ENCODE assay signal across 12 cellular contexts in the genomic region with DNA sequence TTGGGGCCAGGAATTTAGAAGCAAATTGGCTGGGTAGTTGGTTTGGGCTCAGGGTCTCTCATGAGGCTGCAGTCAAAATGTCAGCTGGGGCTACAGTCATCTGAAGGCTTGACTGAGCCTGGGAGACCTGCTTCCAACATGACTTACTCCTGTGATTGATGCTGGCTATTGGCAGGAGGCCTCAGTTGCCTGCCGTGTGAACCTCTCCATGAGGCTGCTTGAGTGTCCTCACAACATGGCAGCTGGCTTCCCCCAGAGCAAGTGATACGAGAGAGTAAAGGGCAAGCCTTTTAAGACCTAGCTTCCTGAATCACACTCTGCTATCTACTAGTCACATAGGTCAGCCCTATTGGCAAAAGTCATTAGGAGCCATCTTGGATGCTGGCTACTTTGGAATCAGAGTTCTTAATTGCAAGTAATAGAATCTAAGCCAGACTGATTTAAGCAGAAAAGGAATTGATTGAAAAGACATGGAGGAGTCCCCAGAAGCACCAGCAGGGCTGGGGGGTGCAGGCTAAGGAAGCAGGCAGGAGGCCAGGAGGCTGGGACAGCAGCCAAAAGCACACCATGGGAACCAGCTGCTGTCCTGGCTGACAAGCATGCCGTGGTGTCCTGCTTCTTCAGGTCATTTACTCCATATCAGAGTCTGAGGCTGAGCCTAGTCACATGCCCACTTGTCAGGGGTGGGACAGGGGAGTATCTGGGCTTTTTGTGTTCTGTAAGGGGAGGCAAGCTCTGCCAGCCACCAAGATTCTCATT. TPM values are rescaled to one million over a fixed set of nuclear protein-coding genes. Genes with fewer than 3 reads are reported as not detected.
A peak's percentile ranks its signal among the peaks of the same experiment; 100 is the strongest.
DNase-seq lines count a peak whose midpoint lies in the region; ATAC-seq and TF ChIP-seq lines count a peak whose summit lies in the region.
"Had no signal": no experiment of that assay in that cellular context is flagged by ENCODE, and none has a peak within 500 bp of the region (broad histone marks: within the 10 kb centered on the region; RNA-seq: fewer than 3 reads in every experiment).

No MANE protein-coding gene starts in this region.

- no peak overlapping the region for H3K27ac Mint-ChIP-seq in nephron progenitor cell
- H3K27ac Mint-ChIP-seq: CD4-positive, CD25-positive, alpha-beta regulatory T cell had no signal

- no peaks in the 10 kb centered on the region for H3K4me1 Mint-ChIP-seq in nephron progenitor cell
- H3K4me1 Mint-ChIP-seq: CD4-positive, CD25-positive, alpha-beta regulatory T cell had no signal

- no peak overlapping the region for H3K4me3 ChIP-seq in astrocyte of the spinal cord (ENCODE audit: low read depth, low read length)
- H3K4me3 ChIP-seq: dorsolateral prefrontal cortex, lower lobe of right lung had no signal

- in situ Hi-C loops in astrocyte of the spinal cord (cut with HindIII; ENCODE audit: low sequenced_read_pairs), result no loop called here

- H3K36me3 Mint-ChIP-seq in nephron progenitor cell (ENCODE audit: low read depth), result no peaks in the 10 kb centered on the region
- H3K36me3 Mint-ChIP-seq: CD4-positive, CD25-positive, alpha-beta regulatory T cell had no signal

- peak; percentile 37 for ATAC-seq in left lobe of liver
- ATAC-seq in GM21619 (IDR thresholded peaks at IDR 0.05; ENCODE audit: unreplicated experiment), result no peak
- no peak for ATAC-seq in GM18861 (IDR thresholded peaks at IDR 0.05; ENCODE audit: unreplicated experiment)
- ATAC-seq: lower lobe of right lung had no signal

- no peak overlapping the region for H3K4me3 Mint-ChIP-seq in nephron progenitor cell
- H3K4me3 Mint-ChIP-seq: CD4-positive, CD25-positive, alpha-beta regulatory T cell had no signal

- no peak for TF ChIP-seq CTCF in astrocyte of the spinal cord (IDR thresholded peaks at IDR 0.05; ENCODE audit: low read depth, low read length)
- TF ChIP-seq CTCF in nephron progenitor cell (IDR thresholded peaks at IDR 0.05), result no peak

- no peaks in the 10 kb centered on the region for H3K27me3 Mint-ChIP-seq in nephron progenitor cell (ENCODE audit: low read depth, poor library complexity)

- DNase-seq in AG08395 (ENCODE audit: low spot score), result peak; percentile 27
- DNase-seq in LHCN-M2 (ENCODE audit: low read depth), result peak; percentile 63
- DNase-seq in astrocyte of the spinal cord (ENCODE audit: low read depth, low spot score), result peak; percentile 39
- DNase-seq in left lobe of liver (ENCODE audit: low spot score), result peak; percentile 46
- DNase-seq in nephron progenitor cell, result no peak
- DNase-seq in SKM-1 (lab: John Stamatoyannopoulos, UW; ENCODE audit: unreplicated experiment), result no peak
- DNase-seq: CD4-positive, CD25-positive, alpha-beta regulatory T cell; lower lobe of right lung; NCI-H510A treated with DMSO at 0.1 percent for 48 hours had no signal

- no peaks in the 10 kb centered on the region for H3K9me3 Mint-ChIP-seq in nephron progenitor cell

RNA-seq across cellular contexts. Expression of gene GIGYF2, which starts 7.8 kb away (rescaled TPM):
- total RNA-seq in LHCN-M2 (2014; rRNA removed) (52.5 and 54.8 TPM in 2 replicates), left lobe of liver (27.8 TPM)
- polyA plus RNA-seq in LHCN-M2 (2012), result 19.9 TPM

RNA-seq across cellular contexts. Expression of gene EFHD1, which starts 55.9 kb away (rescaled TPM):
- total RNA-seq in LHCN-M2 (2014; rRNA removed), result 0.19 and 0.52 TPM in 2 replicates
- polyA plus RNA-seq in LHCN-M2 (2012), result 0.78 TPM
- total RNA-seq in left lobe of liver, result 27.3 TPM

Comparison
In these comparisons a context has a peak if more than half of its experiments do, and no peak if none do; other contexts are left out.
1. DNase-seq: peak in AG08395 (single experiment), LHCN-M2 (single experiment), astrocyte of the spinal cord (single experiment) and left lobe of liver (single experiment); none in nephron progenitor cell (single experiment) and SKM-1 (single experiment).
2. RNA of gene EFHD1, which starts 55.9 kb away (total RNA-seq): 27.3 TPM in left lobe of liver (single experiment); 0.19 to 0.52 TPM in LHCN-M2; every median in the first group is over 10 times any median in the second.